In genomic region chr12:109169262-109169661, GRCh38 we compare ENCODE assay signal across 19 cellular contexts. TPM values are rescaled to one million over a fixed set of nuclear protein-coding genes. Genes with fewer than 3 reads are reported as not detected.
A peak's percentile ranks its signal among the peaks of the same experiment; 100 is the strongest.
DNase-seq lines count a peak whose midpoint lies in the region; ATAC-seq, FAIRE-seq and TF ChIP-seq lines count a peak whose summit lies in the region.
"Had no signal": no experiment of that assay in that cellular context is flagged by ENCODE, and none has a peak within 500 bp of the region (broad histone marks: within the 10 kb centered on the region; RNA-seq: fewer than 3 reads in every experiment).

No MANE protein-coding gene starts in this region.

- H3K9ac ChIP-seq in HepG2 (ENCODE audit: insufficient read depth, low read depth, low read length), result no peak overlapping the region

- H3K36me3 ChIP-seq in right lobe of liver, result peaks cover 0 to 82% (median 53%) of the 10 kb centered on the region in 4 donors
- H3K36me3 ChIP-seq in HepG2 (replicated peaks in 1 of 2; ENCODE audit: control insufficient read depth in 1 of 2, insufficient read depth in 2 of 2, low read length in 2 of 2), result peaks cover 5 to 28% of the 10 kb centered on the region in 2 experiments; a peak in 4 of 5 replicates
- H3K36me3 ChIP-seq in muscle layer of duodenum (ENCODE audit: control insufficient read depth in 1 of 2, insufficient read depth in 2 of 2, low read length in 2 of 2), result peaks cover 38 to 43% of the 10 kb centered on the region in 2 donors
- H3K36me3 ChIP-seq in sigmoid colon, result peaks cover 31 to 61% (median 47%) of the 10 kb centered on the region in 4 donors
- H3K36me3 ChIP-seq: BE2C had no signal

- H3K27ac ChIP-seq in right lobe of liver (no peak overlapping the region), HepG2 (ENCODE audit: extremely low read length, insufficient read depth, low read length) (no peak overlapping the region), muscle layer of duodenum (ENCODE audit: low read length) (peak overlapping the region; percentile 10), sigmoid colon (peak overlapping the region; percentile 78 to 89 (median 81))

- WGBS in right lobe of liver (ENCODE audit: insufficient coverage, low coverage, low lambda C conversion rate, missing lambda C conversion rate), result 92% methylated on average over 2 of the region's 3 CpGs
- WGBS in HepG2 (ENCODE audit: low lambda C conversion rate), result 69% methylated on average over 2 of the region's 3 CpGs
- WGBS in sigmoid colon, 2 donors, result 93 to 94% methylated on average over 3 of the region's 3 CpGs

- no peaks in the 10 kb centered on the region for H3K27me3 ChIP-seq in right lobe of liver
- no peaks in the 10 kb centered on the region for H3K27me3 ChIP-seq in HepG2 (ENCODE audit: control insufficient read depth in 1 of 2, insufficient read depth in 2 of 2, low read length in 2 of 2)
- H3K27me3 ChIP-seq in muscle layer of duodenum (ENCODE audit: low read depth, low read length), result no peaks in the 10 kb centered on the region
- H3K27me3 ChIP-seq in sigmoid colon, result no peaks in the 10 kb centered on the region
- H3K27me3 ChIP-seq: BE2C had no signal

- H3K9me3 ChIP-seq in right lobe of liver (no peaks in the 10 kb centered on the region), HepG2 (ENCODE audit: low read length) (no peaks in the 10 kb centered on the region), muscle layer of duodenum (ENCODE audit: control insufficient read depth in 1 of 2, low read length in 2 of 2) (no peaks in the 10 kb centered on the region), sigmoid colon (no peaks in the 10 kb centered on the region)
- H3K9me3 ChIP-seq: Caco-2 had no signal

- no peak for FAIRE-seq in HepG2 (lab: Jason Lieb, UNC)
- FAIRE-seq: A204.1 had no signal

- no TSS peak for BruUV-seq in HepG2 (replicated peaks; lab: Mats Ljungman, UMichigan)

- peak; percentile 12 to 31 (median 18) for ATAC-seq in right lobe of liver
- no peak for ATAC-seq in HepG2
- no peak for ATAC-seq in GM21529 (IDR thresholded peaks at IDR 0.05; ENCODE audit: unreplicated experiment)

- POLR2A ChIA-PET in HepG2 (lab: Yijun Ruan, JAX), result no interaction called here

- H2AFZ ChIP-seq in HepG2 (ENCODE audit: low read length), result no peak overlapping the region

- intact Hi-C loops in right lobe of liver (cut with DNase I), result no loop called here
- intact Hi-C loops in HepG2 (cut with micrococcal nuclease; ENCODE audit: unreplicated experiment), result no loop called here
- intact Hi-C loops in sigmoid colon (cut with DNase I), result loop anchor here (1.0 kb wide), 1 partner anchor 58 kb away; no protein-coding TSS in a partner anchor

- H3K79me2 ChIP-seq in HepG2 (ENCODE audit: insufficient read depth, low read length), result no peaks in the 10 kb centered on the region

- in situ Hi-C loops in HepG2 (cut with HindIII; ENCODE audit: extremely low pct_ligation_motif_present, low pct_unique_long_range_greater_than_20kb), result no loop called here

- TF ChIP-seq CTCF in right lobe of liver (IDR thresholded peaks at IDR 0.05), result no peak
- TF ChIP-seq CTCF in HepG2 (CRISPR knock-in tag; IDR thresholded peaks at IDR 0.05), result no peak
- no peak for TF ChIP-seq CTCF in sigmoid colon (IDR thresholded peaks at IDR 0.05)

- no peak for TF ChIP-seq POLR2A in right lobe of liver (IDR thresholded peaks at IDR 0.05)
- no peak for TF ChIP-seq POLR2A in HepG2 (IDR thresholded peaks at IDR 0.05; ENCODE audit: insufficient read depth in 1 of 2, low read depth in 2 of 2, low read length in 2 of 2)
- TF ChIP-seq POLR2A in sigmoid colon (IDR thresholded peaks at IDR 0.05), result no peak

- no peak for TF ChIP-seq RAD21 in HepG2 (CRISPR knock-in tag; IDR thresholded peaks at IDR 0.05)

- no peak for DNase-seq in right lobe of liver
- no peak for DNase-seq in HepG2 (ENCODE audit: low spot score)
- peak; percentile 62 for DNase-seq in sigmoid colon
- DNase-seq in NCI-H2107 (lab: John Stamatoyannopoulos, UW), result no peak
- no peak for DNase-seq in stimulated activated naive CD4-positive, alpha-beta T cell treated with Interleukin-2 at 50 U/mL for 16 hours (lab: John Stamatoyannopoulos, UW)
- DNase-seq in RPMI8226, result no peak
- DNase-seq: BE2C; Caco-2; CD4-positive, alpha-beta T cell; DMS153; GDM1; H9; NCI-H1417 treated with DMSO at 0.1 percent for 48 hours; NCI-H187 treated with DMSO at 0.1 percent for 48 hours; NCI-H2171; NCI-H526 had no signal

- H3K4me2 ChIP-seq in HepG2 (ENCODE audit: low read depth, low read length), result no peak overlapping the region

- TF ChIP-seq EP300 in HepG2 (IDR thresholded peaks at IDR 0.05; ENCODE audit: low read depth in 2 of 2, low read length in 2 of 2) (no peak), HepG2 (CRISPR knock-in tag; IDR thresholded peaks at IDR 0.05; ENCODE audit: borderline replicate concordance) (no peak), sigmoid colon (IDR thresholded peaks at IDR 0.05) (no peak)

- H3K4me3 ChIP-seq in right lobe of liver (no peak overlapping the region), HepG2 (replicated peaks in 1 of 3; ENCODE audit: insufficient read depth in 1 of 3, low read depth in 2 of 3, low read length in 3 of 3) (no peak overlapping the region), muscle layer of duodenum (ENCODE audit: low read depth in 1 of 2, low read length in 2 of 2) (no peak overlapping the region), sigmoid colon (no peak overlapping the region)

- H3K4me1 ChIP-seq in right lobe of liver (no peaks in the 10 kb centered on the region), HepG2 (ENCODE audit: insufficient read depth, low read length) (no peaks in the 10 kb centered on the region), muscle layer of duodenum (ENCODE audit: control insufficient read depth in 1 of 2, insufficient read depth in 2 of 2, low read length in 2 of 2) (peaks cover 5 to 27% of the 10 kb centered on the region in 2 donors), sigmoid colon (peaks cover 0 to 46% (median 37%) of the 10 kb centered on the region in 4 donors)
- H3K4me1 ChIP-seq: BE2C, Caco-2 had no signal

- H4K20me1 ChIP-seq in HepG2 (ENCODE audit: insufficient read depth, low read length), result no peaks in the 10 kb centered on the region

- CTCF ChIA-PET in HepG2 (lab: Yijun Ruan, JAX; ENCODE audit: low intra/inter-chr PET ratio, low total read pairs), result no interaction called here

TF ChIP-seq in HepG2, 621 proteins besides CTCF, POLR2A, EP300 and RAD21 (continues in another document):
- TF ChIP-seq PATZ1 (CRISPR knock-in tag; IDR thresholded peaks at IDR 0.05), result no peak
- no peak for TF ChIP-seq FLYWCH1 (CRISPR knock-in tag; IDR thresholded peaks at IDR 0.05)
- no peak for TF ChIP-seq PHB2 (IDR thresholded peaks at IDR 0.05; ENCODE audit: partially characterized antibody)

RNA-seq across cellular contexts. Expression of gene ACACB, which starts 52.9 kb away (rescaled TPM):
- total RNA-seq in right lobe of liver (100 to 1,000 TPM; 107 to 237 (median 187) TPM), HepG2 (2016; rRNA removed; fragmentation: Illumina TruSeq; extraction: Trizol) (6.0 and 8.6 TPM in 2 replicates), sigmoid colon (100 to 1,000 TPM; 116 to 295 (median 161) TPM)
- 3.7 and 5.2 TPM in 2 replicates for total RNA-seq in HepG2 (2016; cell fraction: cytosol; rRNA removed; fragmentation: Illumina TruSeq; extraction: Trizol; ENCODE audit: low read depth)
- total RNA-seq in HepG2 (2016; cell fraction: insoluble cytoplasmic fraction; rRNA removed; fragmentation: Illumina TruSeq; extraction: Trizol), result 4.7 and 10.3 TPM in 2 replicates
- 4.2 and 5.9 TPM in 2 replicates for total RNA-seq in HepG2 (2016; cell fraction: membrane; rRNA removed; fragmentation: Illumina TruSeq; extraction: Trizol)
- total RNA-seq in HepG2 (2016; cell fraction: nucleus; rRNA removed; fragmentation: Illumina TruSeq; extraction: Trizol), result 14.3 and 17.9 TPM in 2 replicates
- polyA plus RNA-seq in HepG2 (2011; rRNA removed) (6.2 and 6.4 TPM in 2 replicates), sigmoid colon (10 to 100 TPM in 1 of 3 donors, 1 to 10 TPM in 2; 5.3 to 36.0 (median 5.4) TPM)
- polyA plus RNA-seq in HepG2 (2011; cell fraction: cytosol; rRNA removed), result 3.4 and 4.6 TPM in 2 replicates
- polyA plus RNA-seq in HepG2 (2011; cell fraction: nucleus; rRNA removed), result 18.8 and 19.2 TPM in 2 replicates
- 4.3 and 4.9 TPM in 2 replicates for polyA plus RNA-seq in HepG2 (2012)
- 0.51 TPM in 2 replicates for polyA plus RNA-seq in HepG2 (2016; cell fraction: cytosol; fragmentation: Illumina TruSeq; extraction: Trizol; ENCODE audit: low read depth)
- polyA plus RNA-seq in HepG2 (2016; cell fraction: insoluble cytoplasmic fraction; fragmentation: Illumina TruSeq; extraction: Trizol; ENCODE audit: low read depth), result 3.6 and 4.3 TPM in 2 replicates
- 1.0 and 1.2 TPM in 2 replicates for polyA plus RNA-seq in HepG2 (2016; cell fraction: membrane; fragmentation: Illumina TruSeq; extraction: Trizol; ENCODE audit: low read depth)
- polyA plus RNA-seq in HepG2 (2016; cell fraction: nucleus; fragmentation: Illumina TruSeq; extraction: Trizol; ENCODE audit: insufficient read depth, low read depth), result 18.5 and 20.2 TPM in 2 replicates
- polyA minus RNA-seq in HepG2 (2011; rRNA and poly(A)+ RNA removed; ENCODE audit: low replicate concordance), result 24.1 and 29.2 TPM in 2 replicates
- polyA minus RNA-seq in HepG2 (2011; cell fraction: cytosol; rRNA and poly(A)+ RNA removed), result 5.0 and 5.1 TPM in 2 replicates
- 23.6 and 44.9 TPM in 2 replicates for polyA minus RNA-seq in HepG2 (2011; cell fraction: nucleus; rRNA and poly(A)+ RNA removed)

Comparison
In these comparisons a context has a peak if more than half of its experiments do, and no peak if none do; other contexts are left out.
1. ATAC-seq: peak in right lobe of liver (4 of 4); none in HepG2 (single experiment) and GM21529 (single experiment).
2. RNA of gene ACACB, which starts 52.9 kb away (total RNA-seq): 107 to 237 TPM in right lobe of liver and 116 to 295 TPM in sigmoid colon; 3.7 to 17.9 TPM in HepG2; every median in the first group is over 4 times any median in the second.
3. H3K27ac ChIP-seq: peak in muscle layer of duodenum (single experiment) and sigmoid colon (4 of 4); none in right lobe of liver (0 of 3) and HepG2 (single experiment).